In genomic region chr1:201655243-201655642, GRCh38 we compare ENCODE assay signal across 13 cellular contexts.
DNase-seq lines count a peak whose midpoint lies in the region; ATAC-seq and TF ChIP-seq lines count a peak whose summit lies in the region.
"Had no signal": no experiment of that assay in that cellular context is flagged by ENCODE, and none has a peak within 500 bp of the region (broad histone marks: within the 10 kb centered on the region; RNA-seq: fewer than 3 reads in every experiment).

No MANE protein-coding gene starts in this region.

- dilution Hi-C loops in IMR-90 (cut with HindIII; ENCODE audit: low sequenced_read_pairs, unreplicated experiment) = no loop called here

- peaks cover 43% of the 10 kb centered on the region for H3K4me1 ChIP-seq in IMR-90 (ENCODE audit: control insufficient read depth, insufficient read depth, low read length)
- H3K4me1 ChIP-seq in mesenchymal stem cell (ENCODE audit: control insufficient read depth, insufficient read depth, low read depth, low read length) = peaks cover 27% of the 10 kb centered on the region

- CTCF ChIA-PET in IMR-90 (lab: Yijun Ruan, JAX) = no interaction called here

- no peak for TF ChIP-seq RAD21 in IMR-90 (IDR thresholded peaks at IDR 0.05; ENCODE audit: low read length)

- H4K8ac ChIP-seq in IMR-90 (ENCODE audit: low read depth in 2 of 2, low read length in 2 of 2) (peak overlapping the region in 1 of 2 experiments; percentile 72; a peak in 1 of 4 replicates), mesenchymal stem cell (ENCODE audit: low read length) (no peak overlapping the region)

- intact Hi-C loops in IMR-90 (cut with micrococcal nuclease) = no loop called here

- H3K9ac ChIP-seq in IMR-90 (ENCODE audit: low read depth, low read length) = no peak overlapping the region
- peak overlapping the region; percentile 49 for H3K9ac ChIP-seq in mesenchymal stem cell (ENCODE audit: low read length)

- H3K4me2 ChIP-seq in IMR-90 (ENCODE audit: low read depth, low read length) = no peak overlapping the region; the same call in 1 of the 2 replicates
- H3K4me2 ChIP-seq in mesenchymal stem cell (ENCODE audit: low read length, poor library complexity, severe bottlenecking) = no peak overlapping the region

- TF ChIP-seq POLR2A in IMR-90 (IDR thresholded peaks at IDR 0.05; ENCODE audit: low read depth, low read length) = no peak

- no peak overlapping the region for H2BK20ac ChIP-seq in IMR-90 (ENCODE audit: low read depth, low read length)

- H2BK15ac ChIP-seq in IMR-90 (ENCODE audit: low read depth, low read length) (0 out of 3 replicates have a peak overlapping the region, but pooled peaks have one; percentile 28), mesenchymal stem cell (ENCODE audit: low read depth, poor library complexity, severe bottlenecking) (no peak overlapping the region)

- no peaks in the 10 kb centered on the region for H3K9me3 ChIP-seq in IMR-90 (ENCODE audit: control insufficient read depth, insufficient read depth, low read length)
- no peaks in the 10 kb centered on the region for H3K9me3 ChIP-seq in mesenchymal stem cell (ENCODE audit: control insufficient read depth, low read length)
- H3K9me3 ChIP-seq: mucosa of descending colon had no signal

- H3K4ac ChIP-seq in IMR-90 (ENCODE audit: low read depth, low read length) (peak overlapping the region; percentile 87), mesenchymal stem cell (ENCODE audit: low read depth in 1 of 2, low read length in 2 of 2) (no peak overlapping the region)

- H3K27ac ChIP-seq in IMR-90 (ENCODE audit: insufficient read depth, low read length) (peak overlapping the region; percentile 66), mesenchymal stem cell (ENCODE audit: low read length, poor library complexity, severe bottlenecking) (no peak overlapping the region)

- POLR2A ChIA-PET in IMR-90 (lab: Charles Lee; ENCODE audit: unreplicated experiment) = interaction anchor here (1.0 kb wide), 1 partner anchor 95 kb away, joined by 3 read pairs; no protein-coding TSS in a partner anchor

- peak overlapping the region; percentile 17; the same call in 1 of the 2 replicates for H4K5ac ChIP-seq in IMR-90 (ENCODE audit: low read depth, low read length)

- WGBS in IMR-90 (ENCODE audit: extremely low coverage in 2 of 2, insufficient read length in 1 of 2), 2 experiments = no CpG with 5 or more reads among the region's 6 CpGs
- WGBS in mesenchymal stem cell = 56% methylated on average over 6 of the region's 6 CpGs

- TF ChIP-seq CTCF in IMR-90 (conservative IDR thresholded peaks at IDR 0.05; ENCODE audit: low read depth, low read length) (peak; percentile 22; the same call in 1 of the 2 replicates), GM13977 (IDR thresholded peaks at IDR 0.05; ENCODE audit: extremely low read depth, insufficient read depth, missing control alignments) (no peak)

- no peaks in the 10 kb centered on the region for H3K27me3 ChIP-seq in IMR-90 (ENCODE audit: control insufficient read depth, insufficient read depth, low read length)
- no peaks in the 10 kb centered on the region for H3K27me3 ChIP-seq in mesenchymal stem cell (ENCODE audit: control insufficient read depth in 1 of 2, insufficient read depth in 1 of 2, low read length in 2 of 2)

- H3K56ac ChIP-seq in IMR-90 (ENCODE audit: extremely low read depth, insufficient read depth, low read length) = no peak overlapping the region

- peaks cover 99% of the 10 kb centered on the region for H4K20me1 ChIP-seq in IMR-90 (ENCODE audit: insufficient read depth, low read length)

- H2AFZ ChIP-seq in IMR-90 (replicated peaks; ENCODE audit: low read length, poor library complexity) = peak overlapping the region; percentile 54
- H2AFZ ChIP-seq in mesenchymal stem cell (ENCODE audit: low read depth, low read length) = no peak overlapping the region

- ATAC-seq in IMR-90 (ENCODE audit: low read depth) = peak; percentile 60
- no peak for ATAC-seq in GM19324 (IDR thresholded peaks at IDR 0.05; ENCODE audit: low FRiP score, unreplicated experiment)

- H2AK5ac ChIP-seq in IMR-90 (ENCODE audit: low read depth, low read length) (peak overlapping the region; percentile 97), mesenchymal stem cell (ENCODE audit: low read length, severe bottlenecking) (no peak overlapping the region)

- in situ Hi-C loops in IMR-90 (cut with MboI; ENCODE audit: low sequenced_read_pairs) (no loop called here), GM13977 (cut with MboI; ENCODE audit: low pct_unique_long_range_greater_than_20kb, low sequenced_read_pairs, unreplicated experiment) (no loop called here)

- peaks cover 31 to 98% of the 10 kb centered on the region in 2 experiments for H3K79me1 ChIP-seq in IMR-90 (ENCODE audit: low read depth in 1 of 2, low read length in 2 of 2)
- peaks cover 40% of the 10 kb centered on the region for H3K79me1 ChIP-seq in mesenchymal stem cell (replicated peaks; ENCODE audit: low read length, poor library complexity, severe bottlenecking)

- DNase-seq in AG08396 (ENCODE audit: low spot score) = peak; percentile 84
- DNase-seq in IMR-90 = peak; percentile 92
- DNase-seq in dedifferentiated amniotic fluid mesenchymal stem cell (ENCODE audit: extremely low spot score) = peak; percentile 87
- peak; percentile 75 for DNase-seq in mesenchymal stem cell
- no peak for DNase-seq in NCI-H510A treated with DMSO at 0.1 percent for 48 hours (lab: John Stamatoyannopoulos, UW)
- DNase-seq in GM13977 (ENCODE audit: low spot score) = no peak
- DNase-seq in NCI-H187 treated with DMSO at 0.1 percent for 48 hours (lab: John Stamatoyannopoulos, UW) = no peak
- DNase-seq: activated CD4-positive, alpha-beta T cell treated with anti-CD3 and anti-CD28 coated beads, Interleukin-2, amount 10 ng/mL, durations not matched to agents 7 days and 5 days; activated effector memory CD4-positive, alpha-beta T cell treated with anti-CD3 and anti-CD28 coated beads, Interleukin-2, amount 50 U/mL, for 16 hours; hippocampal formation; NCI-H1694 had no signal

- H2BK5ac ChIP-seq in IMR-90 (ENCODE audit: low read depth, low read length, poor library complexity, severe bottlenecking) = peak overlapping the region; percentile 42
- no peak overlapping the region for H2BK5ac ChIP-seq in mesenchymal stem cell (ENCODE audit: low read depth, low read length, poor library complexity, severe bottlenecking)

- H3K23ac ChIP-seq in IMR-90 (ENCODE audit: low read depth, low read length) (0 out of 2 replicates have a peak overlapping the region, but pooled peaks have one; percentile 69), mesenchymal stem cell (ENCODE audit: low read length in 2 of 2) (no peak overlapping the region)

- peak overlapping the region; percentile 66 for H4K91ac ChIP-seq in IMR-90 (ENCODE audit: insufficient read depth, low read depth, low read length)
- H4K91ac ChIP-seq in mesenchymal stem cell (ENCODE audit: low read length) = no peak overlapping the region

- H3K14ac ChIP-seq in IMR-90 (replicated peaks; ENCODE audit: low read depth, low read length) (peak overlapping the region; percentile 15; the same call in 1 of the 2 replicates), mesenchymal stem cell (ENCODE audit: low read length in 2 of 2) (no peak overlapping the region)

- H2BK12ac ChIP-seq in mesenchymal stem cell (ENCODE audit: low read length in 2 of 2) = no peak overlapping the region

- peak overlapping the region; percentile 71 for H2BK120ac ChIP-seq in IMR-90 (ENCODE audit: low read depth, low read length)
- H2BK120ac ChIP-seq in mesenchymal stem cell (ENCODE audit: low read depth, low read length) = no peak overlapping the region

- H3K36me3 ChIP-seq in IMR-90 (ENCODE audit: control insufficient read depth, insufficient read depth, low read length) (peaks cover 11% of the 10 kb centered on the region), mesenchymal stem cell (ENCODE audit: control insufficient read depth in 1 of 2, insufficient read depth in 2 of 2, low read depth in 1 of 2, low read length in 2 of 2) (peaks cover 9 to 32% of the 10 kb centered on the region in 2 experiments)

- H3K4me3 ChIP-seq in IMR-90 (ENCODE audit: insufficient read depth, low read depth, low read length) = no peak overlapping the region
- peak overlapping the region in 1 of 2 experiments; percentile 54 for H3K4me3 ChIP-seq in mesenchymal stem cell (ENCODE audit: insufficient read depth in 1 of 2, low read depth in 1 of 2, low read length in 2 of 2)
- H3K4me3 ChIP-seq: mucosa of descending colon had no signal

- H3K18ac ChIP-seq in IMR-90 (ENCODE audit: low read depth, low read length) (peak overlapping the region; percentile 47), mesenchymal stem cell (ENCODE audit: low read depth in 1 of 2, low read length in 2 of 2) (no peak overlapping the region)

- peak overlapping the region; percentile 50 for H2AK9ac ChIP-seq in IMR-90 (replicated peaks; ENCODE audit: low read depth, low read length, poor library complexity)

- peaks cover 71% of the 10 kb centered on the region for H3K9me1 ChIP-seq in IMR-90 (ENCODE audit: insufficient read depth, low read length)

- BruUV-seq in IMR-90 (replicated peaks; lab: Mats Ljungman, UMichigan) = no TSS peak

TF ChIP-seq in IMR-90, 13 proteins besides CTCF, POLR2A, EP300 and RAD21 (continues in another document):
- TF ChIP-seq SMC3 (IDR thresholded peaks at IDR 0.05; ENCODE audit: low read depth, low read length) (no peak), MAFK (IDR thresholded peaks at IDR 0.05; ENCODE audit: low read depth, low read length) (no peak), RCOR1 (IDR thresholded peaks at IDR 0.05; ENCODE audit: insufficient replicate concordance, low read length) (peak; percentile 12), MAZ (IDR thresholded peaks at IDR 0.05; ENCODE audit: borderline replicate concordance, low read depth, low read length) (peak; percentile 82; the same call in 1 of the 2 replicates), FOS (IDR thresholded peaks at IDR 0.05; ENCODE audit: low read depth, low read length) (no peak), CEBPB (IDR thresholded peaks at IDR 0.05; ENCODE audit: low read depth, low read length) (no peak), CHD1 (IDR thresholded peaks at IDR 0.05; ENCODE audit: low read depth, low read length) (no peak)
- TF ChIP-seq, protein P1, sequence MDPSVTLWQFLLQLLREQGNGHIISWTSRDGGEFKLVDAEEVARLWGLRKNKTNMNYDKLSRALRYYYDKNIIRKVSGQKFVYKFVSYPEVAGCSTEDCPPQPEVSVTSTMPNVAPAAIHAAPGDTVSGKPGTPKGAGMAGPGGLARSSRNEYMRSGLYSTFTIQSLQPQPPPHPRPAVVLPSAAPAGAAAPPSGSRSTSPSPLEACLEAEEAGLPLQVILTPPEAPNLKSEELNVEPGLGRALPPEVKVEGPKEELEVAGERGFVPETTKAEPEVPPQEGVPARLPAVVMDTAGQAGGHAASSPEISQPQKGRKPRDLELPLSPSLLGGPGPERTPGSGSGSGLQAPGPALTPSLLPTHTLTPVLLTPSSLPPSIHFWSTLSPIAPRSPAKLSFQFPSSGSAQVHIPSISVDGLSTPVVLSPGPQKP (IDR thresholded peaks at IDR 0.05; ENCODE audit: borderline replicate concordance, low read depth, low read length) = no peak

Comparison
In these comparisons a context has a peak if more than half of its experiments do, and no peak if none do; other contexts are left out.
1. DNase-seq: peak in AG08396 (single experiment), IMR-90 (single experiment), dedifferentiated amniotic fluid mesenchymal stem cell (single experiment) and mesenchymal stem cell (single experiment); none in NCI-H510A treated with DMSO at 0.1 percent for 48 hours (single experiment), GM13977 (single experiment) and NCI-H187 treated with DMSO at 0.1 percent for 48 hours (single experiment).